12 cellular contexts compared by ENCODE assay signal in the genomic region with DNA sequence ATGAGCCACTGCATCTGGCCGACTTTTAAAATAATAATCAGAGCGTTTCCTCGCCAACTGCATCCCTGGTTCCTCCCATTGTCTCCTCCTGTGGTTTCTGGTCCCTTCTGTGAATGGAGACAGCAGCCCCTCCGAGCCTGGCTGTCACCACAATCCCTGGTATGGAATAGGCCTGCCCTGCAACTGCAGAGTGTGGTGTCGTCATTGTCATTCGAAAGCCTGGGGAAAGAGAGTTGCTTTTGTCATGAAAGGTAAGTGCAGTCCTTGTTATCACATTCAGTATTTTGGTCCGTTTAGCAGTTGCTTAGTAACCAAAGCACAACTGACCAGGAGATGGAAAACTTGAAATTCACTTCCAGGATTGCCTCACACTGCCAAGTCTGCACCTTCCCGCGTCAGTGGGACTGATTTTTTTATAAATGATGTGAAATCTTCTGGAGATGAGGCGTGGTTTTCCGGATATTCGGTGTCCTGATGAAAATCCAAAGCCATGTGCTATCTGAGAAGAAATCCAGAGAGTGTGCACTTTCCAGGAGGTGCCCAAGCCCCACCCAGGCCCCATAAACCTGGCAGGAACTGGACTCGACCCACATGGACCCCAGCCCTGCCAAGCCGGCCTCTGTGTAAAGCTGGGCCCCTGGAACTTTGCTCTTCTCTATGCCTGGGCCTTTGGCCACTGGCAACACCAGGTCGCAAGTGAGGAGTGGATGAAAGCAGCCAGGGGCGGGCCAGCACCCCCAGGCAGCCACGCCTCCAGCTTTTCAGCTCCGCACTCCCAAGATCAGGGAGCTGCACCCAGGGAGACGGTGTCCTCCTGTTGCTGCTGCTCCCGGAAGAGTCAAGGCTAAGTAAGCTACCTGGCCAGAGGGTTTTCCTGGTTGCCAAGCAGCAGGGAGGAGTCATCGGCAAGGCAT.
DNase-seq lines count a peak whose midpoint lies in the region; ATAC-seq and TF ChIP-seq lines count a peak whose summit lies in the region.
"Had no signal": no experiment of that assay in that cellular context is flagged by ENCODE, and none has a peak within 500 bp of the region (broad histone marks: within the 10 kb centered on the region; RNA-seq: fewer than 3 reads in every experiment).

No MANE protein-coding gene starts in this region.

- peaks cover 9% of the 10 kb centered on the region for H3K4me1 Mint-ChIP-seq in HFFc6 (ENCODE audit: low read depth)

- H3K9me3 ChIP-seq in hepatocyte (ENCODE audit: low read depth) (no peaks in the 10 kb centered on the region), sigmoid colon (no peaks in the 10 kb centered on the region)

- DNase-seq in HFFc6 (no peak), astrocyte of the cerebellum (ENCODE audit: low read depth) (peak; percentile 27), hepatocyte (ENCODE audit: low spot score) (peak; percentile 83), sigmoid colon (no peak), cortex of kidney (lab: John Stamatoyannopoulos, UW) (no peak)
- DNase-seq in stimulated activated CD4-positive, alpha-beta T cell treated with anti-CD3 and anti-CD28 coated beads, Interleukin-15, amount 100 ng/mL, for 24 hours: no peak
- DNase-seq: activated CD8-positive, alpha-beta T cell treated with anti-CD3 and anti-CD28 coated beads, Interleukin-2, amount 10 ng/mL, durations not matched to agents 7 days and 5 days; foreskin fibroblast; NCI-H69; stimulated activated CD4-positive, alpha-beta T cell treated with anti-CD3 and anti-CD28 coated beads, Interleukin-2, amount 100 ng/mL, for 48 hours had no signal

- peaks cover 11% of the 10 kb centered on the region for H3K36me3 Mint-ChIP-seq in HFFc6 (ENCODE audit: low read depth)

- H3K27me3 Mint-ChIP-seq in HFFc6 (ENCODE audit: insufficient read depth): peaks cover 3% of the 10 kb centered on the region

- no peak for TF ChIP-seq POLR2A in sigmoid colon (IDR thresholded peaks at IDR 0.05)

- intact Hi-C loops in sigmoid colon (cut with DNase I): no loop called here

- H3K27ac ChIP-seq in hepatocyte (peak overlapping the region; percentile 94), sigmoid colon (peak overlapping the region in 3 of 4 donors; percentile 62 to 73 (median 71))

- no peaks in the 10 kb centered on the region for H3K9me2 ChIP-seq in hepatocyte (replicated peaks; ENCODE audit: insufficient read depth)

- no peak for TF ChIP-seq CTCF in HFFc6 (IDR thresholded peaks at IDR 0.05)
- TF ChIP-seq CTCF in astrocyte of the cerebellum (IDR thresholded peaks at IDR 0.05; ENCODE audit: low read depth, low read length, missing control alignments): no peak
- TF ChIP-seq CTCF in hepatocyte (IDR thresholded peaks at IDR 0.05; ENCODE audit: poor library complexity): no peak
- no peak for TF ChIP-seq CTCF in sigmoid colon (IDR thresholded peaks at IDR 0.05)

- H3K4me1 ChIP-seq in hepatocyte (ENCODE audit: insufficient read depth) (peaks cover 19% of the 10 kb centered on the region), sigmoid colon (peaks cover 0 to 18% (median 14%) of the 10 kb centered on the region in 4 donors)

- no peaks in the 10 kb centered on the region for H4K20me1 ChIP-seq in hepatocyte (ENCODE audit: insufficient read depth, poor library complexity, severe bottlenecking)

- no peaks in the 10 kb centered on the region; the same call in 1 of the 2 replicates for H3K9me3 Mint-ChIP-seq in HFFc6

- H2AFZ ChIP-seq in hepatocyte: no peak overlapping the region

- ATAC-seq in GM19467 (IDR thresholded peaks at IDR 0.05; ENCODE audit: unreplicated experiment) (no peak), HG03159 (IDR thresholded peaks at IDR 0.05; ENCODE audit: unreplicated experiment) (no peak)
- ATAC-seq: activated CD8-positive, alpha-beta T cell treated with anti-CD3 and anti-CD28 coated beads, Interleukin-2, amount 10 ng/mL, durations not matched to agents 7 days and 5 days had no signal

- in situ Hi-C loops in astrocyte of the cerebellum (cut with HindIII; ENCODE audit: low sequenced_read_pairs): no loop called here

- H3K4me2 ChIP-seq in hepatocyte: peak overlapping the region; percentile 34

- 68% methylated on average over 21 of the region's 21 CpGs for WGBS in hepatocyte (ENCODE audit: low lambda C conversion rate, missing lambda C conversion rate)
- WGBS in sigmoid colon, 2 donors: 32 to 72% methylated on average over 21 of the region's 21 CpGs

- no peak overlapping the region for H3K4me3 Mint-ChIP-seq in HFFc6
- H3K4me3 Mint-ChIP-seq: activated CD8-positive, alpha-beta T cell treated with anti-CD3 and anti-CD28 coated beads, Interleukin-2, amount 10 ng/mL, durations not matched to agents 7 days and 5 days had no signal

- H3K4me3 ChIP-seq in astrocyte of the cerebellum (ENCODE audit: low read depth, low read length) (no peak overlapping the region), hepatocyte (no peak overlapping the region), sigmoid colon (no peak overlapping the region)

- H3K27me3 ChIP-seq in hepatocyte (no peaks in the 10 kb centered on the region), sigmoid colon (no peaks in the 10 kb centered on the region)

- H3K79me2 ChIP-seq in hepatocyte: no peaks in the 10 kb centered on the region

- peak in 1 of 4 donors; percentile 64 for TF ChIP-seq EP300 in sigmoid colon (IDR thresholded peaks at IDR 0.05)

- H3K36me3 ChIP-seq in hepatocyte (replicated peaks; ENCODE audit: insufficient read depth, low read depth): no peaks in the 10 kb centered on the region
- no peaks in the 10 kb centered on the region for H3K36me3 ChIP-seq in sigmoid colon

- H3K27ac Mint-ChIP-seq in HFFc6: peak overlapping the region; percentile 63; the same call in 1 of the 2 replicates
- H3K27ac Mint-ChIP-seq: activated CD8-positive, alpha-beta T cell treated with anti-CD3 and anti-CD28 coated beads, Interleukin-2, amount 10 ng/mL, durations not matched to agents 7 days and 5 days had no signal

Comparison
In these comparisons a context has a peak if more than half of its experiments do, and no peak if none do; other contexts are left out.
1. DNase-seq: peak in astrocyte of the cerebellum (single experiment) and hepatocyte (single experiment); none in HFFc6 (single experiment), sigmoid colon (single experiment), cortex of kidney (single experiment) and stimulated activated CD4-positive, alpha-beta T cell treated with anti-CD3 and anti-CD28 coated beads, Interleukin-15, amount 100 ng/mL, for 24 hours (single experiment).